In genomic region chr7:27167170-27167505, GRCh38 we compare ENCODE assay signal across 9 cellular contexts. TPM values are rescaled to one million over a fixed set of nuclear protein-coding genes. Genes with fewer than 3 reads are reported as not detected.
DNase-seq lines count a peak whose midpoint lies in the region; ATAC-seq and TF ChIP-seq lines count a peak whose summit lies in the region.
"Had no signal": no experiment of that assay in that cellular context is flagged by ENCODE, and none has a peak within 500 bp of the region (broad histone marks: within the 10 kb centered on the region; RNA-seq: fewer than 3 reads in every experiment).

No MANE protein-coding gene starts in this region.

- peak overlapping the region; percentile 54 for H3K4me3 ChIP-seq in RWPE2 (ENCODE audit: severe bottlenecking)
- H3K4me3 ChIP-seq in transverse colon = peak overlapping the region; percentile 5 to 67 (median 60)
- H3K4me3 ChIP-seq: thoracic aorta had no signal

- H3K9me3 Mint-ChIP-seq in activated naive CD4-positive, alpha-beta T cell treated with anti-CD3 and anti-CD28 coated beads for 36 hours = no peaks in the 10 kb centered on the region

- intact Hi-C loops in activated naive CD4-positive, alpha-beta T cell treated with anti-CD3 and anti-CD28 coated beads for 36 hours (cut with micrococcal nuclease) = loop anchor here (5.0 kb wide), 1 partner anchor 35 kb away; the partner anchor contains the start of gene HOXA13
- intact Hi-C loops in transverse colon (cut with DNase I; ENCODE audit: low total_unique reads) = loop anchor here (10.0 kb wide), 1 partner anchor 1312 kb away; no protein-coding TSS in a partner anchor

- H3K4me1 ChIP-seq in RWPE2 (ENCODE audit: insufficient read depth, poor library complexity, severe bottlenecking) (peaks cover 5% of the 10 kb centered on the region), transverse colon (peaks cover 0 to 27% (median 14%) of the 10 kb centered on the region in 4 donors)

- H3K4me1 Mint-ChIP-seq in activated naive CD4-positive, alpha-beta T cell treated with anti-CD3 and anti-CD28 coated beads for 36 hours (ENCODE audit: low read depth) = peaks cover 35% of the 10 kb centered on the region

- CTCF ChIA-PET in activated naive CD4-positive, alpha-beta T cell treated with anti-CD3 and anti-CD28 coated beads for 36 hours (lab: Charles Lee) = interaction anchor here (1.3 kb wide), 1 partner anchor 9 kb away, joined by 5 read pairs; no protein-coding TSS in a partner anchor

- peaks cover 25% of the 10 kb centered on the region for H3K36me3 ChIP-seq in RWPE2 (ENCODE audit: low read depth)
- no peaks in the 10 kb centered on the region for H3K36me3 ChIP-seq in transverse colon
- H3K36me3 ChIP-seq: thoracic aorta had no signal

- H3K9me3 ChIP-seq in RWPE2 (ENCODE audit: severe bottlenecking) (no peaks in the 10 kb centered on the region), transverse colon (no peaks in the 10 kb centered on the region)
- H3K9me3 ChIP-seq: thoracic aorta had no signal

- H3K27me3 Mint-ChIP-seq in activated naive CD4-positive, alpha-beta T cell treated with anti-CD3 and anti-CD28 coated beads for 36 hours (ENCODE audit: low read depth) = peaks cover 79% of the 10 kb centered on the region

- H3K27ac ChIP-seq in RWPE2 (ENCODE audit: poor library complexity, severe bottlenecking) (peak overlapping the region; percentile 93), transverse colon (peak overlapping the region; percentile 95 to 99 (median 98))

- no peak for ATAC-seq in RWPE2 (ENCODE audit: low read depth)

- in situ Hi-C loops in transverse colon (cut with MboI; ENCODE audit: low pct_ligation_motif_present in 1 of 4, low pct_unique_long_range_greater_than_20kb in 1 of 4, low sequenced_read_pairs in 3 of 4) = loop anchor here in 3 of 4 donors (25.0 kb wide), 3 partner anchors 805 to 1305 kb away; no protein-coding TSS in a partner anchor

- H3K36me3 Mint-ChIP-seq in activated naive CD4-positive, alpha-beta T cell treated with anti-CD3 and anti-CD28 coated beads for 36 hours (ENCODE audit: low read depth) = no peaks in the 10 kb centered on the region

- no peak overlapping the region for H3K4me3 Mint-ChIP-seq in activated naive CD4-positive, alpha-beta T cell treated with anti-CD3 and anti-CD28 coated beads for 36 hours

- no peak for TF ChIP-seq EP300 in transverse colon (IDR thresholded peaks at IDR 0.05; ENCODE audit: low read depth)

- no peak for DNase-seq in activated naive CD4-positive, alpha-beta T cell treated with anti-CD3 and anti-CD28 coated beads for 36 hours
- no peak for DNase-seq in activated naive CD4-positive, alpha-beta T cell treated with anti-CD3 and anti-CD28 coated beads, Interleukin-2, amount 50 U/mL, for 16 hours
- DNase-seq in RWPE2 (ENCODE audit: low spot score) (no peak), kidney tubule cell (ENCODE audit: low spot score) (peak; percentile 90), transverse colon (no peak), Ammon's horn (ENCODE audit: low spot score) (no peak), DMS79 (lab: John Stamatoyannopoulos, UW) (no peak), hypothalamus (lab: John Stamatoyannopoulos, UW) (no peak)

- H3K27me3 ChIP-seq in RWPE2 (ENCODE audit: insufficient read depth, poor library complexity, severe bottlenecking) = no peaks in the 10 kb centered on the region
- H3K27me3 ChIP-seq in transverse colon = peaks cover 36% of the 10 kb centered on the region

- TF ChIP-seq CTCF in RWPE2 (IDR thresholded peaks at IDR 0.05; ENCODE audit: poor library complexity, severe bottlenecking) = no peak
- no peak for TF ChIP-seq CTCF in transverse colon (IDR thresholded peaks at IDR 0.05)

- WGBS in transverse colon (ENCODE audit: low coverage in 1 of 2), 2 donors = 8 to 11% methylated on average over 14 to 15 of the region's 15 CpGs

- H3K27ac Mint-ChIP-seq in activated naive CD4-positive, alpha-beta T cell treated with anti-CD3 and anti-CD28 coated beads for 36 hours = peak overlapping the region; percentile 6

- no peak for TF ChIP-seq POLR2A in transverse colon (IDR thresholded peaks at IDR 0.05)

RNA-seq across cellular contexts. Expression of gene HOXA9, which starts 1.8 kb away (rescaled TPM):
- total RNA-seq in activated naive CD4-positive, alpha-beta T cell treated with anti-CD3 and anti-CD28 coated beads for 36 hours = not detected
- total RNA-seq in transverse colon = 100 to 1,000 TPM in 1 of 4 donors, 10 to 100 TPM in 3; 19.5 to 130 (median 50.6) TPM
- total RNA-seq: thoracic aorta had no signal

RNA-seq across cellular contexts. Expression of gene HOXA10, which starts 7.0 kb away (rescaled TPM):
- total RNA-seq in activated naive CD4-positive, alpha-beta T cell treated with anti-CD3 and anti-CD28 coated beads for 36 hours = not detected
- 10 to 100 TPM; 19.8 to 68.9 (median 36.4) TPM for total RNA-seq in transverse colon

RNA-seq across cellular contexts. Expression of gene HOXA7, which starts 10.7 kb away (rescaled TPM):
- total RNA-seq in activated naive CD4-positive, alpha-beta T cell treated with anti-CD3 and anti-CD28 coated beads for 36 hours = not detected
- 10 to 100 TPM in 3 of 4 donors, 1 to 10 TPM in 1; 7.0 to 22.9 (median 12.8) TPM for total RNA-seq in transverse colon

RNA-seq across cellular contexts. Expression of gene HOXA3, which starts 14.8 kb away (rescaled TPM):
- not detected for total RNA-seq in activated naive CD4-positive, alpha-beta T cell treated with anti-CD3 and anti-CD28 coated beads for 36 hours
- total RNA-seq in transverse colon = 10 to 100 TPM; 14.1 to 27.3 (median 15.7) TPM

RNA-seq across cellular contexts. Expression of gene HOXA11, which starts 17.9 kb away (rescaled TPM):
- not detected for total RNA-seq in activated naive CD4-positive, alpha-beta T cell treated with anti-CD3 and anti-CD28 coated beads for 36 hours
- 10 to 100 TPM in 1 of 4 donors, 1 to 10 TPM in 3; 4.5 to 21.3 (median 7.7) TPM for total RNA-seq in transverse colon

Comparison
In these comparisons a context has a peak if more than half of its experiments do, and no peak if none do; other contexts are left out.
1. RNA of gene HOXA9, which starts 1.8 kb away (total RNA-seq): 19.5 to 130 TPM in transverse colon; not detected in activated naive CD4-positive, alpha-beta T cell treated with anti-CD3 and anti-CD28 coated beads for 36 hours; every median in the first group is over 10 times any median in the second.
2. RNA of gene HOXA10, which starts 7.0 kb away (total RNA-seq): 19.8 to 68.9 TPM in transverse colon; not detected in activated naive CD4-positive, alpha-beta T cell treated with anti-CD3 and anti-CD28 coated beads for 36 hours; every median in the first group is over 10 times any median in the second.
3. RNA of gene HOXA7, which starts 10.7 kb away (total RNA-seq): 7.0 to 22.9 TPM in transverse colon; not detected in activated naive CD4-positive, alpha-beta T cell treated with anti-CD3 and anti-CD28 coated beads for 36 hours; every median in the first group is over 4 times any median in the second.